In genomic region chr14:37594238-37594915, GRCh38 we compare ENCODE assay signal across 8 cellular contexts. TPM values are rescaled to one million over a fixed set of nuclear protein-coding genes. Genes with fewer than 3 reads are reported as not detected.
A peak's percentile ranks its signal among the peaks of the same experiment; 100 is the strongest.
DNase-seq lines count a peak whose midpoint lies in the region; ATAC-seq lines count a peak whose summit lies in the region.

No MANE protein-coding gene starts in this region.

- peaks cover 2% of the 10 kb centered on the region for H3K4me1 ChIP-seq in right cardiac atrium (ENCODE audit: control insufficient read depth, insufficient read depth, low read length)

- ATAC-seq in right cardiac atrium (peak in 1 of 2 donors; percentile 23), GM21390 (IDR thresholded peaks at IDR 0.05; ENCODE audit: unreplicated experiment) (no peak), GM19351 (IDR thresholded peaks at IDR 0.05; ENCODE audit: unreplicated experiment) (no peak)

- H3K4me1 Mint-ChIP-seq in activated naive CD4-positive, alpha-beta T cell treated with anti-CD3 and anti-CD28 coated beads, Interleukin-2, amount 50 U/mL, for 24 hours: peaks cover 25% of the 10 kb centered on the region

- H3K9me3 Mint-ChIP-seq in activated naive CD4-positive, alpha-beta T cell treated with anti-CD3 and anti-CD28 coated beads, Interleukin-2, amount 50 U/mL, for 24 hours: peaks cover 12% of the 10 kb centered on the region

- peaks cover 3% of the 10 kb centered on the region for H3K27me3 ChIP-seq in right cardiac atrium (ENCODE audit: control insufficient read depth, insufficient read depth)

- H3K27me3 Mint-ChIP-seq in activated naive CD4-positive, alpha-beta T cell treated with anti-CD3 and anti-CD28 coated beads, Interleukin-2, amount 50 U/mL, for 24 hours: peaks cover 67% of the 10 kb centered on the region

- intact Hi-C loops in right cardiac atrium (cut with DNase I): no loop called here

- H3K27ac ChIP-seq in right cardiac atrium (ENCODE audit: low read length): no peak overlapping the region

- H3K9me3 ChIP-seq in right cardiac atrium (ENCODE audit: control insufficient read depth, low read length): no peaks in the 10 kb centered on the region

- peak overlapping the region; percentile 67 for H3K4me3 ChIP-seq in right cardiac atrium (ENCODE audit: low read length)

- 4% methylated on average over 53 of the region's 54 CpGs for whole genome bisulfite sequencing in right cardiac atrium

- H3K27ac Mint-ChIP-seq in activated naive CD4-positive, alpha-beta T cell treated with anti-CD3 and anti-CD28 coated beads, Interleukin-2, amount 50 U/mL, for 24 hours: peak overlapping the region; percentile 79

- DNase-seq in DMS114 treated with DMSO at 0.1 percent for 48 hours (lab: John Stamatoyannopoulos, UW; ENCODE audit: unreplicated experiment) (peak; percentile 77), HUDEP-2 (lab: John Stamatoyannopoulos, UW; ENCODE audit: unreplicated experiment in 76 of 76) (peak in 70 of 76 experiments; percentile 1 to 81 (median 54)), NCI-H748 (lab: John Stamatoyannopoulos, UW; ENCODE audit: unreplicated experiment) (peak; percentile 93), right cardiac atrium (peak; percentile 45 to 53 (median 50)), renal cortical epithelial cell (ENCODE audit: low read depth) (peak; percentile 66)

- H3K4me3 Mint-ChIP-seq in activated naive CD4-positive, alpha-beta T cell treated with anti-CD3 and anti-CD28 coated beads, Interleukin-2, amount 50 U/mL, for 24 hours: peak overlapping the region; percentile 73

- H3K36me3 Mint-ChIP-seq in activated naive CD4-positive, alpha-beta T cell treated with anti-CD3 and anti-CD28 coated beads, Interleukin-2, amount 50 U/mL, for 24 hours: peaks cover 13% of the 10 kb centered on the region

RNA-seq across cellular contexts. Expression of gene FOXA1, which starts 0.7 kb away (rescaled TPM):
- total RNA-seq in right cardiac atrium: not detected
- not detected for polyA plus RNA-seq in right cardiac atrium
- 0.40 and 8.2 TPM in 2 replicates for total RNA-seq in renal cortical epithelial cell

RNA-seq across cellular contexts. Expression of gene TTC6, which starts 1.1 kb away (rescaled TPM):
- total RNA-seq in right cardiac atrium (not detected), renal cortical epithelial cell (0.30 and 1.6 TPM in 2 replicates)
- polyA plus RNA-seq in right cardiac atrium: not detected
